In the genomic region with DNA sequence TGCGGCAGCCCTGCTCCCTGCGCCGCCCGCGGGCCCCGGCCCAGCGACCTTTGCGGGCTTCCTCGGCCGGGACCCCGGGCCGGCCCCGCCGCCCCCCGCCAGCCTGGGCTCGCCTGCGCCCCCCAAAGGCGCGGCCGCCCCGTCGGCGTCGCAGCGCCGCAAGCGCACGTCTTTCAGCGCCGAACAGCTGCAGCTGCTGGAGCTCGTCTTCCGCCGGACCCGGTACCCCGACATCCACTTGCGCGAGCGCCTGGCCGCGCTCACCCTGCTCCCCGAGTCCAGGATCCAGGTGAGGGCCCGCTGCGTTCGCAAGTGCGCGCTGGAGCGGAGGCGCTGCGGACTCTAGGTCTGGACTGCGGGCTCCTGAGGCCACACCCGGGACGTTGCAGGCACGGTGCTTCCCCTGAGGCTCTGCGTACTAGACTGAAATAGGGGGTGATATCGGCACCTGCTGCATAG, we compare ENCODE assay signal across 8 cellular contexts. TPM values are rescaled to one million over a fixed set of nuclear protein-coding genes. Genes with fewer than 3 reads are reported as not detected.
DNase-seq lines count a peak whose midpoint lies in the region; ATAC-seq and TF ChIP-seq lines count a peak whose summit lies in the region.

No MANE protein-coding gene starts in this region.

- intact Hi-C loops in activated CD4-positive, alpha-beta T cell treated with anti-CD3 and anti-CD28 coated beads for 36 hours (cut with DNase I, micrococcal nuclease), result loop anchor here in 1 of 2 experiments (5.0 kb wide), 1 partner anchor 108 kb away; no protein-coding TSS in a partner anchor
- intact Hi-C loops in right lobe of liver (cut with DNase I), result no loop called here

- H3K4me3 ChIP-seq in astrocyte of the cerebellum (ENCODE audit: low read depth, low read length) (peak overlapping the region; percentile 49), right lobe of liver (peak overlapping the region in 1 of 3 donors; percentile 43)

- H3K36me3 Mint-ChIP-seq in activated CD4-positive, alpha-beta T cell treated with anti-CD3 and anti-CD28 coated beads for 36 hours (ENCODE audit: low read depth), result no peaks in the 10 kb centered on the region

- H3K9me3 ChIP-seq in right lobe of liver, result no peaks in the 10 kb centered on the region

- CTCF ChIA-PET in activated CD4-positive, alpha-beta T cell treated with anti-CD3 and anti-CD28 coated beads for 36 hours (lab: Charles Lee), result interaction anchor here (0.6 to 2.2 kb wide), 3 partner anchors 27 to 99 kb away, joined by 3 to 12 read pairs (median 4); no protein-coding TSS in a partner anchor

- peaks cover 19% of the 10 kb centered on the region for H3K27me3 Mint-ChIP-seq in activated CD4-positive, alpha-beta T cell treated with anti-CD3 and anti-CD28 coated beads for 36 hours

- no peak for TF ChIP-seq POLR2A in right lobe of liver (IDR thresholded peaks at IDR 0.05)

- H3K27ac ChIP-seq in right lobe of liver, result no peak overlapping the region

- peak overlapping the region; percentile 67 for H3K4me3 Mint-ChIP-seq in activated CD4-positive, alpha-beta T cell treated with anti-CD3 and anti-CD28 coated beads for 36 hours

- H3K9me3 Mint-ChIP-seq in activated CD4-positive, alpha-beta T cell treated with anti-CD3 and anti-CD28 coated beads for 36 hours (ENCODE audit: low read depth), result no peaks in the 10 kb centered on the region

- peak; percentile 61 for ATAC-seq in activated CD4-positive, alpha-beta T cell treated with anti-CD3 and anti-CD28 coated beads for 36 hours
- peak; percentile 79 for ATAC-seq in GM21786 (IDR thresholded peaks at IDR 0.05; ENCODE audit: unreplicated experiment)
- ATAC-seq in right lobe of liver, result peak in 3 of 4 donors; percentile 14 to 30 (median 21)

- WGBS in right lobe of liver (ENCODE audit: insufficient coverage, low coverage, low lambda C conversion rate, missing lambda C conversion rate), result 0% methylated on average over 7 of the region's 55 CpGs

- TF ChIP-seq CTCF in astrocyte of the cerebellum (IDR thresholded peaks at IDR 0.05; ENCODE audit: low read depth, low read length, missing control alignments), result no peak
- TF ChIP-seq CTCF in right lobe of liver (IDR thresholded peaks at IDR 0.05), result no peak

- H3K27ac Mint-ChIP-seq in activated CD4-positive, alpha-beta T cell treated with anti-CD3 and anti-CD28 coated beads for 36 hours, result no peak overlapping the region

- peaks cover 0 to 3% of the 10 kb centered on the region in 2 donors for H3K27me3 ChIP-seq in right lobe of liver

- peak; percentile 52 for DNase-seq in activated CD4-positive, alpha-beta T cell treated with anti-CD3 and anti-CD28 coated beads for 36 hours
- no peak for DNase-seq in activated CD4-positive, alpha-beta T cell treated with anti-CD3 and anti-CD28 coated beads, Interleukin-2, amount 50 U/mL, for 1 hour
- peak; percentile 21 to 41 for DNase-seq in Kasumi-1 (lab: John Stamatoyannopoulos, UW)
- no peak for DNase-seq in astrocyte of the cerebellum (ENCODE audit: low read depth)
- DNase-seq in right lobe of liver, result no peak
- DNase-seq in DMS153 treated with DMSO at 0.1 percent for 48 hours (lab: John Stamatoyannopoulos, UW; ENCODE audit: unreplicated experiment), result no peak
- no peak for DNase-seq in NCI-H2081 (lab: John Stamatoyannopoulos, UW)

- in situ Hi-C loops in astrocyte of the cerebellum (cut with HindIII; ENCODE audit: low sequenced_read_pairs), result no loop called here

- H3K36me3 ChIP-seq in right lobe of liver, result no peaks in the 10 kb centered on the region

- H3K4me1 Mint-ChIP-seq in activated CD4-positive, alpha-beta T cell treated with anti-CD3 and anti-CD28 coated beads for 36 hours, result peaks cover 8% of the 10 kb centered on the region

- POLR2A ChIA-PET in activated CD4-positive, alpha-beta T cell treated with anti-CD3 and anti-CD28 coated beads for 36 hours (lab: Charles Lee), result no interaction called here

- H3K4me1 ChIP-seq in right lobe of liver, result no peaks in the 10 kb centered on the region

RNA-seq across cellular contexts. Expression of a gene that starts 0.4 kb away (rescaled TPM):
- not detected for total RNA-seq in activated CD4-positive, alpha-beta T cell treated with anti-CD3 and anti-CD28 coated beads for 36 hours
- total RNA-seq in right lobe of liver, result under 1 TPM in 1 of 6 experiments, not detected in 5; 0.29 TPM

RNA-seq across cellular contexts. Expression of a gene that starts 37.3 kb away (rescaled TPM):
- total RNA-seq in activated CD4-positive, alpha-beta T cell treated with anti-CD3 and anti-CD28 coated beads for 36 hours, result 10 to 100 TPM; 17.0 to 20.2 TPM
- 10 to 100 TPM; 14.6 to 23.6 (median 17.5) TPM for total RNA-seq in right lobe of liver

Comparison
In these comparisons a context has a peak if more than half of its experiments do, and no peak if none do; other contexts are left out.
1. DNase-seq: peak in activated CD4-positive, alpha-beta T cell treated with anti-CD3 and anti-CD28 coated beads for 36 hours (single experiment) and Kasumi-1 (2 of 2); none in activated CD4-positive, alpha-beta T cell treated with anti-CD3 and anti-CD28 coated beads, Interleukin-2, amount 50 U/mL, for 1 hour (single experiment), astrocyte of the cerebellum (single experiment), right lobe of liver (0 of 3), DMS153 treated with DMSO at 0.1 percent for 48 hours (single experiment) and NCI-H2081 (0 of 2).
2. ATAC-seq: peak in every context shown above with its lines; median percentile 79 in GM21786; 61 in activated CD4-positive, alpha-beta T cell treated with anti-CD3 and anti-CD28 coated beads for 36 hours; 21 in right lobe of liver.